Comparison of ENCODE assay signal across 8 cellular contexts in the genomic region with DNA sequence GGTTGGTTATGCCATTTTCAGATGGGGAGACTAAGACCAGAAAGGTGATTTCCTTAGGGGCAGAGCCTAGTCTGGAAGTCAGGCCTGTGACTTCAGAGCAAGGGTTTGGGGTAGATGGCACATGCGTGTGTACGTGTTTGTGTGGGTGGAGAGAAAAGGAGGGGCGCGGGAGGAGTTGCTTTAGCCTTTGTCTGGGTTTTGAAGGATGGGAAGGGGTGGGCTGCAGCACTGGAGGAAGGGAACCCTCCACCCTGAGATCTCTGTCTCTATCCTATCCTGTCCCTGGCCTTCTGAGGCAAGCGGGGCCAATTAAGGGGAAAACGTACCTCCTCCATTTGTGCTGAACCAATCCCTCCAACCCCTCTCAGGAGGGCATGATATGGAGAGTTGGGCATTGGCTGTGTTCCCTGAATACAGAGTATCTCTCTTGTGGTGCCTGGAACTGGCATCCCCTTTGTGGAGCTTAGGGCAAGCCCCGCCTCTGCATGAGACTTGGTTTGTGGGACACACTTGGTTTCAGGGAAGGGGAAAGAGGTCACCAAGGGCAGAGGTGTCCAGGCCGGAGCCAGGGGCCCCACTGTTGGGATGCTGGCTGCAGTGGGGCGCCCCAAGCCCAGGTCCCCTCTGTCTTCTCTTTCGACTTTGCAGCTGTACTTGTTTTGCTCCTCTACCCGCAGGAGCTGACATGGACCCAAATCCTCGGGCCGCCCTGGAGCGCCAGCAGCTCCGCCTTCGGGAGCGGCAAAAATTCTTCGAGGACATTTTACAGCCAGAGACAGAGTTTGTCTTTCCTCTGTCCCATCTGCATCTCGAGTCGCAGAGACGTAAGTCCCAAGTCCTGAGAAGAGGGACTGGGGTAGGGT. TPM values are rescaled to one million over a fixed set of nuclear protein-coding genes. Genes with fewer than 3 reads are reported as not detected.
DNase-seq lines count a peak whose midpoint lies in the region; ATAC-seq and TF ChIP-seq lines count a peak whose summit lies in the region.

A gene with protein sequence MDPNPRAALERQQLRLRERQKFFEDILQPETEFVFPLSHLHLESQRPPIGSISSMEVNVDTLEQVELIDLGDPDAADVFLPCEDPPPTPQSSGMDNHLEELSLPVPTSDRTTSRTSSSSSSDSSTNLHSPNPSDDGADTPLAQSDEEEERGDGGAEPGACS (plus strand): TSS at position 507 of the 863 bp plus-strand sequence. CDS start 179 bp downstream, at position 686.

- peak within 1 kb of the TSS; percentile 66 to 76; a peak in 3 of 4 replicates for H3K4me3 ChIP-seq in SK-N-SH (ENCODE audit: low read depth in 2 of 2, low read length in 1 of 2)
- peak within 1 kb of the TSS; percentile 54 for H3K4me3 ChIP-seq in kidney epithelial cell (ENCODE audit: low read depth, low read length)

- peaks cover 0 to 8% of the 10 kb centered on the region in 2 experiments; a peak in 1 of 4 replicates for H3K4me1 ChIP-seq in SK-N-SH (ENCODE audit: control insufficient read depth in 1 of 2, insufficient read depth in 2 of 2, low read depth in 1 of 2, low read length in 1 of 2)

- no peaks in the 10 kb centered on the region for H3K9me3 Mint-ChIP-seq in stimulated activated effector memory CD8-positive, alpha-beta T cell treated with anti-CD3 and anti-CD28 coated beads, Interleukin-12 subunit alpha, Interleukin-12 subunit beta, amount 100 ng/mL, for 72 hours

- no peaks in the 10 kb centered on the region for H3K27me3 ChIP-seq in SK-N-SH (ENCODE audit: insufficient read depth)
- no peaks in the 10 kb centered on the region for H3K27me3 ChIP-seq in kidney epithelial cell (ENCODE audit: control insufficient read depth, insufficient read depth, low read length)

- no peak within 1 kb of the TSS for H3K27ac ChIP-seq in SK-N-SH (ENCODE audit: low read depth in 2 of 2, low read length in 1 of 2)

- peak within 1 kb of the TSS; percentile 96 for H3K4me2 ChIP-seq in SK-N-SH

- H3K79me2 ChIP-seq in SK-N-SH (ENCODE audit: insufficient read depth): no peaks in the 10 kb centered on the region

- TF ChIP-seq RAD21 in SK-N-SH (IDR thresholded peaks at IDR 0.05; ENCODE audit: low read length): no peak

- H3K36me3 Mint-ChIP-seq in stimulated activated effector memory CD8-positive, alpha-beta T cell treated with anti-CD3 and anti-CD28 coated beads, Interleukin-12 subunit alpha, Interleukin-12 subunit beta, amount 100 ng/mL, for 72 hours: no peaks in the 10 kb centered on the region

- H2AFZ ChIP-seq in SK-N-SH (ENCODE audit: low read depth): no peak within 1 kb of the TSS

- H3K36me3 ChIP-seq in SK-N-SH (replicated peaks in 1 of 2; ENCODE audit: control insufficient read depth in 1 of 2, insufficient read depth in 2 of 2, low read length in 1 of 2) (peaks cover 0 to 19% of the 10 kb centered on the region in 2 experiments), kidney epithelial cell (ENCODE audit: control insufficient read depth, insufficient read depth, low read length) (no peaks in the 10 kb centered on the region)

- H3K27ac Mint-ChIP-seq in stimulated activated effector memory CD8-positive, alpha-beta T cell treated with anti-CD3 and anti-CD28 coated beads, Interleukin-12 subunit alpha, Interleukin-12 subunit beta, amount 100 ng/mL, for 72 hours: no peak within 1 kb of the TSS

- no peak for TF ChIP-seq CTCF in SK-N-SH (IDR thresholded peaks at IDR 0.05)
- no peak for TF ChIP-seq CTCF in kidney epithelial cell (IDR thresholded peaks at IDR 0.05; ENCODE audit: insufficient read depth, low read length, poor library complexity, severe bottlenecking)

- H3K9me2 ChIP-seq in SK-N-SH: no peaks in the 10 kb centered on the region

- no peak for TF ChIP-seq EP300 in SK-N-SH (IDR thresholded peaks at IDR 0.05; ENCODE audit: borderline replicate concordance in 1 of 2, low read depth in 1 of 2, low read length in 1 of 2)

- peak within 1 kb of the TSS; percentile 68 for H3K4me3 Mint-ChIP-seq in stimulated activated effector memory CD8-positive, alpha-beta T cell treated with anti-CD3 and anti-CD28 coated beads, Interleukin-12 subunit alpha, Interleukin-12 subunit beta, amount 100 ng/mL, for 72 hours

- CTCF ChIA-PET in SK-N-SH (lab: Yijun Ruan, JAX): interaction anchor here (0.6 to 4.6 kb wide), 8 partner anchors 8 to 45 kb away, joined by 3 to 40 read pairs (median 6); partner anchors contain the start of genes PIGT and SYS1

- peak; percentile 24 for DNase-seq in SK-N-SH
- DNase-seq in central memory CD4-positive, alpha-beta T cell: peak; percentile 11
- no peak for DNase-seq in kidney epithelial cell (ENCODE audit: low read depth)
- DNase-seq in stimulated activated effector memory CD8-positive, alpha-beta T cell treated with anti-CD3 and anti-CD28 coated beads, Interleukin-12 subunit alpha, Interleukin-12 subunit beta, amount 100 ng/mL, for 72 hours (ENCODE audit: low spot score in 2 of 2): no peak
- no peak for DNase-seq in foreskin melanocyte
- no peak for DNase-seq in retina

- no peaks in the 10 kb centered on the region for H4K20me1 ChIP-seq in SK-N-SH (ENCODE audit: insufficient read depth)

- WGBS in SK-N-SH (ENCODE audit: low lambda C conversion rate): 97% methylated on average over 20 of the region's 21 CpGs

- H3K9me3 ChIP-seq in SK-N-SH: no peaks in the 10 kb centered on the region

- ATAC-seq in SK-N-SH treated with all-trans-retinoic acid at 6 μM for 48 hours: no peak
- no peak for ATAC-seq in stimulated activated effector memory CD8-positive, alpha-beta T cell treated with anti-CD3 and anti-CD28 coated beads, Interleukin-12 subunit alpha, Interleukin-12 subunit beta, amount 100 ng/mL, for 72 hours
- no peak for ATAC-seq in HG03439 (IDR thresholded peaks at IDR 0.05; ENCODE audit: unreplicated experiment)

- H3K4me1 Mint-ChIP-seq in stimulated activated effector memory CD8-positive, alpha-beta T cell treated with anti-CD3 and anti-CD28 coated beads, Interleukin-12 subunit alpha, Interleukin-12 subunit beta, amount 100 ng/mL, for 72 hours: peaks cover 25% of the 10 kb centered on the region

- peak within 1 kb of the TSS; percentile 57; the same call in 1 of the 2 replicates for H3K9ac ChIP-seq in SK-N-SH

- H3F3A ChIP-seq in SK-N-SH (replicated peaks; ENCODE audit: insufficient read depth): no peaks in the 10 kb centered on the region

- POLR2A ChIA-PET in SK-N-SH (lab: Yijun Ruan, JAX): interaction anchor here (0.8 to 1.5 kb wide), 3 partner anchors 8 to 19 kb away, joined by 3 to 5 read pairs (median 4); partner anchors contain the start of gene PIGT

TF ChIP-seq in SK-N-SH, 30 proteins besides CTCF, POLR2A, EP300 and RAD21 (continues in another document):
- TF ChIP-seq RFX5 (IDR thresholded peaks at IDR 0.05; ENCODE audit: low read length): no peak
- TF ChIP-seq, protein P1, sequence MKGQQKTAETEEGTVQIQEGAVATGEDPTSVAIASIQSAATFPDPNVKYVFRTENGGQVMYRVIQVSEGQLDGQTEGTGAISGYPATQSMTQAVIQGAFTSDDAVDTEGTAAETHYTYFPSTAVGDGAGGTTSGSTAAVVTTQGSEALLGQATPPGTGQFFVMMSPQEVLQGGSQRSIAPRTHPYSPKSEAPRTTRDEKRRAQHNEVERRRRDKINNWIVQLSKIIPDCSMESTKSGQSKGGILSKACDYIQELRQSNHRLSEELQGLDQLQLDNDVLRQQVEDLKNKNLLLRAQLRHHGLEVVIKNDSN (IDR thresholded peaks at IDR 0.05; ENCODE audit: borderline replicate concordance, low read depth): no peak
- TF ChIP-seq RXRA (IDR thresholded peaks at IDR 0.05; ENCODE audit: borderline replicate concordance, low read depth): no peak
- no peak for TF ChIP-seq IRF3 (IDR thresholded peaks at IDR 0.05; ENCODE audit: low read depth, low read length)
- no peak for TF ChIP-seq MEF2A (IDR thresholded peaks at IDR 0.05; ENCODE audit: borderline replicate concordance, low read depth)
- no peak for TF ChIP-seq CHD2 (IDR thresholded peaks at IDR 0.05; ENCODE audit: low read length, partially characterized antibody)
- TF ChIP-seq MXI1 (IDR thresholded peaks at IDR 0.05; ENCODE audit: low read depth, low read length): no peak

TF ChIP-seq in SK-N-SH treated with all-trans-retinoic acid at 6 μM for 48 hours, 23 proteins besides CTCF, POLR2A, EP300 and RAD21 (continues in another document):
- TF ChIP-seq OSR1 (CRISPR knock-in tag; IDR thresholded peaks at IDR 0.05) (no peak), CSDC2 (CRISPR knock-in tag; IDR thresholded peaks at IDR 0.05) (no peak), ISL1 (CRISPR knock-in tag; IDR thresholded peaks at IDR 0.05) (no peak), ZC3H10 (CRISPR knock-in tag; IDR thresholded peaks at IDR 0.05) (no peak)
- TF ChIP-seq, protein P2, sequence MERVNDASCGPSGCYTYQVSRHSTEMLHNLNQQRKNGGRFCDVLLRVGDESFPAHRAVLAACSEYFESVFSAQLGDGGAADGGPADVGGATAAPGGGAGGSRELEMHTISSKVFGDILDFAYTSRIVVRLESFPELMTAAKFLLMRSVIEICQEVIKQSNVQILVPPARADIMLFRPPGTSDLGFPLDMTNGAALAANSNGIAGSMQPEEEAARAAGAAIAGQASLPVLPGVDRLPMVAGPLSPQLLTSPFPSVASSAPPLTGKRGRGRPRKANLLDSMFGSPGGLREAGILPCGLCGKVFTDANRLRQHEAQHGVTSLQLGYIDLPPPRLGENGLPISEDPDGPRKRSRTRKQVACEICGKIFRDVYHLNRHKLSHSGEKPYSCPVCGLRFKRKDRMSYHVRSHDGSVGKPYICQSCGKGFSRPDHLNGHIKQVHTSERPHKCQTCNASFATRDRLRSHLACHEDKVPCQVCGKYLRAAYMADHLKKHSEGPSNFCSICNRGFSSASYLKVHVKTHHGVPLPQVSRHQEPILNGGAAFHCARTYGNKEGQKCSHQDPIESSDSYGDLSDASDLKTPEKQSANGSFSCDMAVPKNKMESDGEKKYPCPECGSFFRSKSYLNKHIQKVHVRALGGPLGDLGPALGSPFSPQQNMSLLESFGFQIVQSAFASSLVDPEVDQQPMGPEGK (CRISPR knock-in tag; IDR thresholded peaks at IDR 0.05; ENCODE audit: borderline replicate concordance): no peak
- TF ChIP-seq, protein P3, sequence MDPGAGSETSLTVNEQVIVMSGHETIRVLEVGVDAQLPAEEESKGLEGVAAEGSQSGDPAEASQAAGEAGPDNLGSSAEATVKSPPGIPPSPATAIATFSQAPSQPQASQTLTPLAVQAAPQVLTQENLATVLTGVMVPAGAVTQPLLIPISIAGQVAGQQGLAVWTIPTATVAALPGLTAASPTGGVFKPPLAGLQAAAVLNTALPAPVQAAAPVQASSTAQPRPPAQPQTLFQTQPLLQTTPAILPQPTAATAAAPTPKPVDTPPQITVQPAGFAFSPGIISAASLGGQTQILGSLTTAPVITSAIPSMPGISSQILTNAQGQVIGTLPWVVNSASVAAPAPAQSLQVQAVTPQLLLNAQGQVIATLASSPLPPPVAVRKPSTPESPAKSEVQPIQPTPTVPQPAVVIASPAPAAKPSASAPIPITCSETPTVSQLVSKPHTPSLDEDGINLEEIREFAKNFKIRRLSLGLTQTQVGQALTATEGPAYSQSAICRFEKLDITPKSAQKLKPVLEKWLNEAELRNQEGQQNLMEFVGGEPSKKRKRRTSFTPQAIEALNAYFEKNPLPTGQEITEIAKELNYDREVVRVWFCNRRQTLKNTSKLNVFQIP (CRISPR knock-in tag; IDR thresholded peaks at IDR 0.05; ENCODE audit: borderline replicate concordance, low read depth): no peak

RNA-seq across cellular contexts. Expression of the gene that starts here (rescaled TPM):
- polyA plus RNA-seq in SK-N-SH (2012; rRNA removed): 22.4 and 24.5 TPM in 2 replicates
- 19.1 and 21.5 TPM in 2 replicates for polyA plus RNA-seq in SK-N-SH (2012; cell fraction: cytosol; rRNA removed)
- 12.6 and 14.5 TPM in 2 replicates for polyA plus RNA-seq in SK-N-SH (2012; cell fraction: nucleus; rRNA removed)
- total RNA-seq in kidney epithelial cell: 57.2 and 64.4 TPM in 2 replicates

Comparison
In these comparisons a context has a peak if more than half of its experiments do, and no peak if none do; other contexts are left out.
1. DNase-seq: peak in SK-N-SH (single experiment) and central memory CD4-positive, alpha-beta T cell (single experiment); none in kidney epithelial cell (single experiment), stimulated activated effector memory CD8-positive, alpha-beta T cell treated with anti-CD3 and anti-CD28 coated beads, Interleukin-12 subunit alpha, Interleukin-12 subunit beta, amount 100 ng/mL, for 72 hours (0 of 2), foreskin melanocyte (single experiment) and retina (single experiment).